ENCODE assay signal across 1 cellular context in the genomic region with DNA sequence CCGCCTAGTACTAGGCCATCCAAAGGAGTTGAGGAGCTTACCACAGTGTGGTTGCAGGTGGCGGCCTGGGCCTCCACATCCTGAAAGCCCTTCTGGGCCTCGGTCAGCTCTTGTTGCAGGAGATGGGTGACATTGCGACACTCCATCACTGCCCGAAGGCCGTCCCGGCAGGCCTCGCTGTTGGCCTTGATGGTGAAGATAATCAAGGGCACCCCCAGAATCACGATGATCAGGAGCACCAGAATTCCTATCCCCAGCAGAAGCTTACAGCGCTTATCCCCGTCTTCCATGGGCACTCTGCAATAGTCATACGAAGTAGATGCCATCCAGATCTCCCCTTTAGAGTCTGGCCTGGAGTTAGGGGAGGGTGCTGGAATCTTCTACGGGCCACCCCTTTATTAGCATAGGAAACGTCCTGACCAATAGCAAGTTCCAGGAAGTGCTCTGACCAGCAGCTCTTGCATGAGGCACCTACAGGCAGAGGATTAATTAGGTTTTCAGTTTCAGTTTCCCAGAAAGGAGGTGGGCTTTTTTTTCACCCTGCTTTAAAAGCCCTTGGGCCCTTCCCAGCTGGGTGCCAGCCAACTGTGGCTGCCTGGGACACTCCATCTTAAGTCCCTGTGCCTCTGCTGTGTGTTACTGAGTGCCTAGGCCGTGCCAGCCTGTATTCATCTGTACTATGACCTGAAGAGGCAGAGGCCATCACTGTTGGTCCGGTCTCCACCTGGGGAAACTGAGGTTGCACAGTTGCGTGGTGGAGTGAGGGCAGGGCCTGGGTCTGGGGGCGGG.
TF ChIP-seq lines count a peak whose summit lies in the region.

A gene with protein sequence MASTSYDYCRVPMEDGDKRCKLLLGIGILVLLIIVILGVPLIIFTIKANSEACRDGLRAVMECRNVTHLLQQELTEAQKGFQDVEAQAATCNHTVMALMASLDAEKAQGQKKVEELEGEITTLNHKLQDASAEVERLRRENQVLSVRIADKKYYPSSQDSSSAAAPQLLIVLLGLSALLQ (minus strand): TSS at position 381 of the 789 bp plus-strand sequence. CDS start 55 bp downstream, at position 326.

TF ChIP-seq in HepG2, 621 proteins besides CTCF, POLR2A, EP300 and RAD21 (continued from another document and continues in another):
- TF ChIP-seq MLXIP (CRISPR knock-in tag; IDR thresholded peaks at IDR 0.05; ENCODE audit: borderline replicate concordance) (no peak), ZNF713 (CRISPR knock-in tag; IDR thresholded peaks at IDR 0.05) (no peak), ZMYM4 (CRISPR knock-in tag; IDR thresholded peaks at IDR 0.05) (peak; percentile 58; the same call in 1 of the 2 replicates), ZMYM2 (CRISPR knock-in tag; IDR thresholded peaks at IDR 0.05) (no peak), ZFP1 (CRISPR knock-in tag; IDR thresholded peaks at IDR 0.05) (no peak), AHR (CRISPR knock-in tag; IDR thresholded peaks at IDR 0.05) (no peak), TRIM24 (CRISPR knock-in tag; IDR thresholded peaks at IDR 0.05) (no peak), HNF1A (IDR thresholded peaks at IDR 0.05; ENCODE audit: low read depth) (no peak), HNF1A (CRISPR knock-in tag; IDR thresholded peaks at IDR 0.05; ENCODE audit: borderline replicate concordance) (no peak), SUZ12 (IDR thresholded peaks at IDR 0.05; ENCODE audit: low read depth, low read length) (no peak), SMARCE1 (IDR thresholded peaks at IDR 0.05; ENCODE audit: borderline replicate concordance) (no peak), GTF3A (CRISPR knock-in tag; conservative IDR thresholded peaks at IDR 0.05) (no peak), ZNF768 (CRISPR knock-in tag; IDR thresholded peaks at IDR 0.05) (0 out of 2 replicates have a peak, but pooled peaks have one; percentile 23), ZFP62 (CRISPR knock-in tag; IDR thresholded peaks at IDR 0.05) (no peak), MZF1 (CRISPR knock-in tag; IDR thresholded peaks at IDR 0.05; ENCODE audit: borderline replicate concordance) (no peak), ZKSCAN5 (CRISPR knock-in tag; IDR thresholded peaks at IDR 0.05) (no peak), NR0B2 (CRISPR knock-in tag; IDR thresholded peaks at IDR 0.05) (no peak; the same call in 1 of the 2 replicates), ZKSCAN8 (CRISPR knock-in tag; IDR thresholded peaks at IDR 0.05; ENCODE audit: borderline replicate concordance) (no peak; the same call in 1 of the 2 replicates), SNAI1 (CRISPR knock-in tag; IDR thresholded peaks at IDR 0.05; ENCODE audit: borderline replicate concordance) (no peak), ZNF20 (CRISPR knock-in tag; IDR thresholded peaks at IDR 0.05) (no peak), ZBTB38 (CRISPR knock-in tag; IDR thresholded peaks at IDR 0.05) (peak; percentile 34; the same call in 1 of the 2 replicates), HNF1B (CRISPR knock-in tag; IDR thresholded peaks at IDR 0.05) (no peak), PRPF4 (IDR thresholded peaks at IDR 0.05; ENCODE audit: low read depth, low read length, poor library complexity, severe bottlenecking) (no peak), DMAP1 (CRISPR knock-in tag; IDR thresholded peaks at IDR 0.05) (peak; percentile 50), PREB (CRISPR knock-in tag; IDR thresholded peaks at IDR 0.05) (no peak), ZNF83 (CRISPR knock-in tag; IDR thresholded peaks at IDR 0.05; ENCODE audit: borderline replicate concordance) (no peak), HHEX (CRISPR knock-in tag; IDR thresholded peaks at IDR 0.05) (no peak), FIP1L1 (IDR thresholded peaks at IDR 0.05; ENCODE audit: borderline replicate concordance, insufficient read depth, low read depth, low read length) (no peak), ZNF382 (CRISPR knock-in tag; IDR thresholded peaks at IDR 0.05; ENCODE audit: borderline replicate concordance) (no peak), SOX5 (CRISPR knock-in tag; IDR thresholded peaks at IDR 0.05; ENCODE audit: borderline replicate concordance) (peak; percentile 33; the same call in 1 of the 2 replicates), ZNF614 (CRISPR knock-in tag; IDR thresholded peaks at IDR 0.05; ENCODE audit: borderline replicate concordance) (peak; percentile 63), NFKBIZ (CRISPR knock-in tag; IDR thresholded peaks at IDR 0.05) (no peak; the same call in 1 of the 2 replicates), ZFP36L1 (CRISPR knock-in tag; IDR thresholded peaks at IDR 0.05) (peak; percentile 32), ZNF772 (CRISPR knock-in tag; IDR thresholded peaks at IDR 0.05) (peak; percentile 46; the same call in 1 of the 2 replicates), ZNF567 (CRISPR knock-in tag; IDR thresholded peaks at IDR 0.05; ENCODE audit: borderline replicate concordance) (peak; percentile 58; the same call in 1 of the 2 replicates), ZNF317 (CRISPR knock-in tag; IDR thresholded peaks at IDR 0.05) (no peak), FOSL2 (CRISPR knock-in tag; IDR thresholded peaks at IDR 0.05) (peak; percentile 47), RXRB (CRISPR knock-in tag; IDR thresholded peaks at IDR 0.05; ENCODE audit: borderline replicate concordance) (peak; percentile 8; the same call in 1 of the 2 replicates), AKAP8 (CRISPR knock-in tag; IDR thresholded peaks at IDR 0.05) (no peak), ZNF782 (CRISPR knock-in tag; IDR thresholded peaks at IDR 0.05; ENCODE audit: borderline replicate concordance) (no peak), HNF4A (CRISPR knock-in tag; IDR thresholded peaks at IDR 0.05) (0 out of 2 replicates have a peak, but pooled peaks have one; percentile 4), ZNF362 (CRISPR knock-in tag; IDR thresholded peaks at IDR 0.05; ENCODE audit: borderline replicate concordance) (peak; percentile 74; the same call in 1 of the 2 replicates), TBX3 (IDR thresholded peaks at IDR 0.05; ENCODE audit: borderline replicate concordance) (no peak), ZSCAN20 (CRISPR knock-in tag; IDR thresholded peaks at IDR 0.05; ENCODE audit: borderline replicate concordance) (no peak), RFX3 (CRISPR knock-in tag; IDR thresholded peaks at IDR 0.05) (no peak), HOXD1 (CRISPR knock-in tag; IDR thresholded peaks at IDR 0.05) (no peak)
- TF ChIP-seq, protein P1, sequence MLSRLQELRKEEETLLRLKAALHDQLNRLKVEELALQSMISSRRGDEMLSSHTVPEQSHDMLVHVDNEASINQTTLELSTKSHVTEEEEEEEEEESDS (CRISPR knock-in tag; IDR thresholded peaks at IDR 0.05; ENCODE audit: borderline replicate concordance): peak; percentile 98
- TF ChIP-seq, protein P2, sequence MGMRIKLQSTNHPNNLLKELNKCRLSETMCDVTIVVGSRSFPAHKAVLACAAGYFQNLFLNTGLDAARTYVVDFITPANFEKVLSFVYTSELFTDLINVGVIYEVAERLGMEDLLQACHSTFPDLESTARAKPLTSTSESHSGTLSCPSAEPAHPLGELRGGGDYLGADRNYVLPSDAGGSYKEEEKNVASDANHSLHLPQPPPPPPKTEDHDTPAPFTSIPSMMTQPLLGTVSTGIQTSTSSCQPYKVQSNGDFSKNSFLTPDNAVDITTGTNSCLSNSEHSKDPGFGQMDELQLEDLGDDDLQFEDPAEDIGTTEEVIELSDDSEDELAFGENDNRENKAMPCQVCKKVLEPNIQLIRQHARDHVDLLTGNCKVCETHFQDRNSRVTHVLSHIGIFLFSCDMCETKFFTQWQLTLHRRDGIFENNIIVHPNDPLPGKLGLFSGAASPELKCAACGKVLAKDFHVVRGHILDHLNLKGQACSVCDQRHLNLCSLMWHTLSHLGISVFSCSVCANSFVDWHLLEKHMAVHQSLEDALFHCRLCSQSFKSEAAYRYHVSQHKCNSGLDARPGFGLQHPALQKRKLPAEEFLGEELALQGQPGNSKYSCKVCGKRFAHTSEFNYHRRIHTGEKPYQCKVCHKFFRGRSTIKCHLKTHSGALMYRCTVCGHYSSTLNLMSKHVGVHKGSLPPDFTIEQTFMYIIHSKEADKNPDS (CRISPR knock-in tag; IDR thresholded peaks at IDR 0.05): no peak
- TF ChIP-seq, protein P3, sequence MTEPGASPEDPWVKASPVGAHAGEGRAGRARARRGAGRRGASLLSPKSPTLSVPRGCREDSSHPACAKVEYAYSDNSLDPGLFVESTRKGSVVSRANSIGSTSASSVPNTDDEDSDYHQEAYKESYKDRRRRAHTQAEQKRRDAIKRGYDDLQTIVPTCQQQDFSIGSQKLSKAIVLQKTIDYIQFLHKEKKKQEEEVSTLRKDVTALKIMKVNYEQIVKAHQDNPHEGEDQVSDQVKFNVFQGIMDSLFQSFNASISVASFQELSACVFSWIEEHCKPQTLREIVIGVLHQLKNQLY (CRISPR knock-in tag; IDR thresholded peaks at IDR 0.05): no peak
- TF ChIP-seq, protein P4, sequence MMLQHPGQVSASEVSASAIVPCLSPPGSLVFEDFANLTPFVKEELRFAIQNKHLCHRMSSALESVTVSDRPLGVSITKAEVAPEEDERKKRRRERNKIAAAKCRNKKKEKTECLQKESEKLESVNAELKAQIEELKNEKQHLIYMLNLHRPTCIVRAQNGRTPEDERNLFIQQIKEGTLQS (CRISPR knock-in tag; IDR thresholded peaks at IDR 0.05): no peak
